Comparison of ENCODE assay signal across 8 cellular contexts in genomic region chr22:38656256-38657148, GRCh38. TPM values are rescaled to one million over a fixed set of nuclear protein-coding genes. Genes with fewer than 3 reads are reported as not detected.
DNase-seq lines count a peak whose midpoint lies in the region; ATAC-seq and TF ChIP-seq lines count a peak whose summit lies in the region.

CBY1 (plus strand) TSS chr22:38656638; CDS start chr22:38668055, 11,417 bp downstream.
FAM227A (minus strand) TSS chr22:38656392; CDS start chr22:38650168, 6,224 bp downstream.

- no peaks in the 10 kb centered on the region for H3K36me3 Mint-ChIP-seq in activated CD4-positive, alpha-beta T cell treated with anti-CD3 and anti-CD28 coated beads for 36 hours (ENCODE audit: low read depth)
- H3K36me3 Mint-ChIP-seq in chondrocyte (ENCODE audit: low read depth): no peaks in the 10 kb centered on the region

- H3K36me3 ChIP-seq in kidney epithelial cell (ENCODE audit: control insufficient read depth, insufficient read depth, low read length): no peaks in the 10 kb centered on the region

- no peaks in the 10 kb centered on the region for H3K27me3 Mint-ChIP-seq in activated CD4-positive, alpha-beta T cell treated with anti-CD3 and anti-CD28 coated beads for 36 hours
- no peaks in the 10 kb centered on the region for H3K27me3 Mint-ChIP-seq in chondrocyte (ENCODE audit: low read depth)

- DNase-seq in AG10803 (ENCODE audit: low read depth): peak; percentile 81
- peak; percentile 38 for DNase-seq in NCI-H460 (ENCODE audit: extremely low read depth, low read depth)
- DNase-seq in activated CD4-positive, alpha-beta T cell treated with anti-CD3 and anti-CD28 coated beads for 36 hours: peak; percentile 89
- peak; percentile 94 for DNase-seq in chondrocyte (ENCODE audit: low spot score)
- peak; percentile 49 for DNase-seq in kidney epithelial cell (ENCODE audit: low read depth)
- peak; percentile 79 to 80 for DNase-seq in stimulated activated CD4-positive, alpha-beta T cell treated with anti-CD3 and anti-CD28 coated beads, Interleukin-15, amount 100 ng/mL, for 1 hour (ENCODE audit: low read depth in 1 of 2, low spot score in 1 of 2)

- H3K4me3 Mint-ChIP-seq in activated CD4-positive, alpha-beta T cell treated with anti-CD3 and anti-CD28 coated beads for 36 hours: peak within 1 kb of the TSS; percentile 79
- H3K4me3 Mint-ChIP-seq in chondrocyte (ENCODE audit: unreplicated experiment): peak within 1 kb of the TSS; percentile 87

- ATAC-seq in GM19035 (IDR thresholded peaks at IDR 0.05; ENCODE audit: unreplicated experiment) (peak; percentile 69), HG03378 (IDR thresholded peaks at IDR 0.05; ENCODE audit: unreplicated experiment) (peak; percentile 54)
- ATAC-seq in activated CD4-positive, alpha-beta T cell treated with anti-CD3 and anti-CD28 coated beads for 36 hours: peak; percentile 83

- POLR2A ChIA-PET in activated CD4-positive, alpha-beta T cell treated with anti-CD3 and anti-CD28 coated beads for 36 hours (lab: Charles Lee): interaction anchor here (2.5 kb wide), 1 partner anchor 25 kb away, joined by 13 read pairs; the partner anchor contains the start of gene TOMM22

- peak within 1 kb of the TSS; percentile 93 for H3K27ac Mint-ChIP-seq in activated CD4-positive, alpha-beta T cell treated with anti-CD3 and anti-CD28 coated beads for 36 hours
- H3K27ac Mint-ChIP-seq in chondrocyte (ENCODE audit: unreplicated experiment): peak within 1 kb of the TSS; percentile 99

- no peaks in the 10 kb centered on the region for H3K9me3 Mint-ChIP-seq in activated CD4-positive, alpha-beta T cell treated with anti-CD3 and anti-CD28 coated beads for 36 hours (ENCODE audit: low read depth)
- no peaks in the 10 kb centered on the region for H3K9me3 Mint-ChIP-seq in chondrocyte (ENCODE audit: low read depth)

- no peaks in the 10 kb centered on the region for H3K27me3 ChIP-seq in kidney epithelial cell (ENCODE audit: control insufficient read depth, insufficient read depth, low read length)

- TF ChIP-seq CTCF in AG10803 (conservative IDR thresholded peaks at IDR 0.05; ENCODE audit: low read length): no peak
- no peak for TF ChIP-seq CTCF in chondrocyte (IDR thresholded peaks at IDR 0.05)
- no peak for TF ChIP-seq CTCF in kidney epithelial cell (IDR thresholded peaks at IDR 0.05; ENCODE audit: insufficient read depth, low read length, poor library complexity, severe bottlenecking)

- CTCF ChIA-PET in activated CD4-positive, alpha-beta T cell treated with anti-CD3 and anti-CD28 coated beads for 36 hours (lab: Charles Lee): no interaction called here

- H3K4me3 ChIP-seq in AG10803 (ENCODE audit: low read length) (peak within 1 kb of the TSS; percentile 90), kidney epithelial cell (ENCODE audit: low read depth, low read length) (peak within 1 kb of the TSS; percentile 69)

- intact Hi-C loops in activated CD4-positive, alpha-beta T cell treated with anti-CD3 and anti-CD28 coated beads for 36 hours (cut with DNase I, micrococcal nuclease): loop anchor here (1.0 to 5.0 kb wide), 13 partner anchors 24 to 476 kb away; partner anchors contain the start of genes GTPBP1 (in 2 of the 2), TOMM22 (in 2 of the 2), CSNK1E (in 1 of the 2) and DDX17 (in 1 of the 2)

- H3K4me1 Mint-ChIP-seq in activated CD4-positive, alpha-beta T cell treated with anti-CD3 and anti-CD28 coated beads for 36 hours: peaks cover 11% of the 10 kb centered on the region
- H3K4me1 Mint-ChIP-seq in chondrocyte (ENCODE audit: low read depth): peaks cover 14% of the 10 kb centered on the region

RNA-seq across cellular contexts. Expression of gene CBY1, which starts in this region (rescaled TPM):
- 6.1 and 7.9 TPM in 2 replicates for total RNA-seq in NCI-H460 (2014; rRNA removed; shearing (Covaris generic))
- polyA plus RNA-seq in NCI-H460 (2014; cell fraction: nucleus; rRNA removed): 1.6 and 9.0 TPM in 2 replicates
- 10 to 100 TPM in 1 of 2 experiments, 1 to 10 TPM in 1; 9.8 to 11.6 TPM for total RNA-seq in activated CD4-positive, alpha-beta T cell treated with anti-CD3 and anti-CD28 coated beads for 36 hours
- total RNA-seq in chondrocyte (29.9 to 44.5 TPM (median 33.5 TPM) in 3 replicates), kidney epithelial cell (23.7 and 25.0 TPM in 2 replicates)

RNA-seq across cellular contexts. Expression of gene FAM227A, which starts in this region (rescaled TPM):
- 0.89 and 1.2 TPM in 2 replicates for total RNA-seq in NCI-H460 (2014; rRNA removed; shearing (Covaris generic))
- 2.7 and 4.3 TPM in 2 replicates for polyA plus RNA-seq in NCI-H460 (2014; cell fraction: nucleus; rRNA removed)
- under 1 TPM; 0.30 to 0.63 TPM for total RNA-seq in activated CD4-positive, alpha-beta T cell treated with anti-CD3 and anti-CD28 coated beads for 36 hours
- 1.5 to 5.4 TPM (median 1.8 TPM) in 3 replicates for total RNA-seq in chondrocyte
- 2.3 and 5.8 TPM in 2 replicates for total RNA-seq in kidney epithelial cell

Comparison
In these comparisons a context has a peak if more than half of its experiments do, and no peak if none do; other contexts are left out.
1. Peak in every context shown above with its lines: DNase-seq, ATAC-seq and H3K4me3 ChIP-seq.
2. DNase-seq: peak in every context shown above with its lines; median percentile 94 in chondrocyte; 89 in activated CD4-positive, alpha-beta T cell treated with anti-CD3 and anti-CD28 coated beads for 36 hours; 81 in AG10803; 80 in stimulated activated CD4-positive, alpha-beta T cell treated with anti-CD3 and anti-CD28 coated beads, Interleukin-15, amount 100 ng/mL, for 1 hour; 49 in kidney epithelial cell; 38 in NCI-H460.